8 cellular contexts compared by ENCODE assay signal in genomic region chr2:3423492-3424170, GRCh38. TPM values are rescaled to one million over a fixed set of nuclear protein-coding genes. Genes with fewer than 3 reads are reported as not detected.
A peak's percentile ranks its signal among the peaks of the same experiment; 100 is the strongest.
DNase-seq lines count a peak whose midpoint lies in the region; ATAC-seq and TF ChIP-seq lines count a peak whose summit lies in the region.

No MANE protein-coding gene starts in this region.

- no peaks in the 10 kb centered on the region for H3F3A ChIP-seq in GM23338 (replicated peaks; ENCODE audit: low read depth)

- no peak overlapping the region for H3K4me3 Mint-ChIP-seq in GM23338
- no peak overlapping the region for H3K4me3 Mint-ChIP-seq in effector memory CD8-positive, alpha-beta T cell
- H3K4me3 Mint-ChIP-seq in stimulated activated memory B cell treated with anti-CD40 and anti-IgM and Interleukin-4, amounts not matched to agents 10 μg/mL and 1 μg/mL and 100 μg/mL, for 72 hours: no peak overlapping the region

- peaks cover 26% of the 10 kb centered on the region for H3K36me3 Mint-ChIP-seq in GM23338 (ENCODE audit: low read depth)
- H3K36me3 Mint-ChIP-seq in effector memory CD8-positive, alpha-beta T cell (ENCODE audit: insufficient read depth): peaks cover 37% of the 10 kb centered on the region
- H3K36me3 Mint-ChIP-seq in stimulated activated memory B cell treated with anti-CD40 and anti-IgM and Interleukin-4, amounts not matched to agents 10 μg/mL and 1 μg/mL and 100 μg/mL, for 72 hours: peaks cover 60% of the 10 kb centered on the region

- peak; percentile 96 to 100 for TF ChIP-seq CTCF in GM23338 (conservative IDR thresholded peaks at IDR 0.05; ENCODE audit: low read depth in 2 of 2)

- no peaks in the 10 kb centered on the region for H3K4me1 Mint-ChIP-seq in GM23338
- H3K4me1 Mint-ChIP-seq in effector memory CD8-positive, alpha-beta T cell (ENCODE audit: low read depth in 2 of 2): peaks cover 6 to 10% of the 10 kb centered on the region in 2 donors
- H3K4me1 Mint-ChIP-seq in stimulated activated memory B cell treated with anti-CD40 and anti-IgM and Interleukin-4, amounts not matched to agents 10 μg/mL and 1 μg/mL and 100 μg/mL, for 72 hours: peaks cover 20% of the 10 kb centered on the region

- DNase-seq in COLO668 (lab: John Stamatoyannopoulos, UW; ENCODE audit: unreplicated experiment) (peak; percentile 59), GM23338 (ENCODE audit: low spot score) (peak; percentile 76), NCI-H748 (lab: John Stamatoyannopoulos, UW; ENCODE audit: unreplicated experiment) (peak; percentile 69), myocyte (ENCODE audit: low read depth) (peak; percentile 40)
- peak; percentile 46 to 57 for DNase-seq in activated CD8-positive, alpha-beta memory T cell treated with anti-CD3 and anti-CD28 coated beads for 1 hour (ENCODE audit: extremely low read depth in 1 of 2, low read depth in 1 of 2)
- peak; percentile 67 to 75 (median 69) for DNase-seq in effector memory CD8-positive, alpha-beta T cell

- H3K27me3 ChIP-seq in GM23338 (ENCODE audit: insufficient read depth): no peaks in the 10 kb centered on the region

- no peak overlapping the region for H3K4me3 ChIP-seq in GM23338

- H3K36me3 ChIP-seq in GM23338 (ENCODE audit: insufficient read depth): peaks cover 13% of the 10 kb centered on the region

- no peak overlapping the region; the same call in 1 of the 2 replicates for H3K27ac Mint-ChIP-seq in GM23338
- peak overlapping the region; percentile 66 to 68 for H3K27ac Mint-ChIP-seq in effector memory CD8-positive, alpha-beta T cell
- H3K27ac Mint-ChIP-seq in stimulated activated memory B cell treated with anti-CD40 and anti-IgM and Interleukin-4, amounts not matched to agents 10 μg/mL and 1 μg/mL and 100 μg/mL, for 72 hours: no peak overlapping the region

- no peak overlapping the region for H3K27ac ChIP-seq in GM23338 (ENCODE audit: low read depth)

- H3K27me3 Mint-ChIP-seq in GM23338 (ENCODE audit: insufficient read depth, low read depth, poor library complexity): no peaks in the 10 kb centered on the region
- no peaks in the 10 kb centered on the region for H3K27me3 Mint-ChIP-seq in effector memory CD8-positive, alpha-beta T cell
- H3K27me3 Mint-ChIP-seq in stimulated activated memory B cell treated with anti-CD40 and anti-IgM and Interleukin-4, amounts not matched to agents 10 μg/mL and 1 μg/mL and 100 μg/mL, for 72 hours: no peaks in the 10 kb centered on the region

- H3K79me2 ChIP-seq in GM23338 (replicated peaks; ENCODE audit: insufficient read depth): no peaks in the 10 kb centered on the region

- no peak overlapping the region for H3K4me2 ChIP-seq in GM23338

- H2AFZ ChIP-seq in GM23338: no peak overlapping the region

- H4K20me1 ChIP-seq in GM23338 (replicated peaks; ENCODE audit: insufficient read depth): peaks cover 8% of the 10 kb centered on the region; the same call in 1 of the 2 replicates

- ATAC-seq in GM23338: peak; percentile 92
- peak; percentile 56 for ATAC-seq in effector memory CD8-positive, alpha-beta T cell (replicated peaks)
- peak; percentile 27 for ATAC-seq in stimulated activated memory B cell treated with anti-CD40 and anti-IgM and Interleukin-4, amounts not matched to agents 10 μg/mL and 1 μg/mL and 100 μg/mL, for 72 hours
- no peak for ATAC-seq in GM19452 (IDR thresholded peaks at IDR 0.05; ENCODE audit: unreplicated experiment)

- H3K4me1 ChIP-seq in GM23338 (ENCODE audit: insufficient read depth): no peaks in the 10 kb centered on the region

- H3K9me3 Mint-ChIP-seq in GM23338: no peaks in the 10 kb centered on the region
- H3K9me3 Mint-ChIP-seq in effector memory CD8-positive, alpha-beta T cell: no peaks in the 10 kb centered on the region
- H3K9me3 Mint-ChIP-seq in stimulated activated memory B cell treated with anti-CD40 and anti-IgM and Interleukin-4, amounts not matched to agents 10 μg/mL and 1 μg/mL and 100 μg/mL, for 72 hours: no peaks in the 10 kb centered on the region

- no peaks in the 10 kb centered on the region for H3K9me2 ChIP-seq in GM23338 (ENCODE audit: insufficient read depth)

TF ChIP-seq in GM23338, 12 proteins besides CTCF, POLR2A, EP300 and RAD21 (continues in another document):
- no peak for TF ChIP-seq STAT1 (IDR thresholded peaks at IDR 0.05; ENCODE audit: unreplicated experiment)
- no peak for TF ChIP-seq EZH2phosphoT487 (IDR thresholded peaks at IDR 0.05; ENCODE audit: unreplicated experiment)
- TF ChIP-seq EZH2 (IDR thresholded peaks at IDR 0.05; ENCODE audit: low read depth, unreplicated experiment): no peak
- TF ChIP-seq ETS1 (IDR thresholded peaks at IDR 0.05): no peak
- no peak for TF ChIP-seq JUNB (IDR thresholded peaks at IDR 0.05; ENCODE audit: unreplicated experiment)
- TF ChIP-seq REST (IDR thresholded peaks at IDR 0.05; ENCODE audit: unreplicated experiment): no peak

RNA-seq across cellular contexts. Expression of gene TRAPPC12, which starts 44.1 kb away (rescaled TPM):
- 50.8 and 57.7 TPM in 2 replicates for total RNA-seq in GM23338 (2014; rRNA removed; shearing (Covaris generic))
- polyA plus RNA-seq in GM23338 (2016; fragmentation: Nextera tagmentation; extraction: Ambion mirVana): 48.9 and 54.9 TPM in 2 replicates
- 49.8 and 62.6 TPM in 2 replicates for total RNA-seq in myocyte
- polyA plus RNA-seq in myocyte (2012): 75.7 TPM

RNA-seq across cellular contexts. Expression of gene EIPR1, which starts 46.0 kb away (rescaled TPM):
- total RNA-seq in GM23338 (2014; rRNA removed; shearing (Covaris generic)): 40.5 and 46.3 TPM in 2 replicates
- polyA plus RNA-seq in GM23338 (2016; fragmentation: Nextera tagmentation; extraction: Ambion mirVana): 17.0 and 17.4 TPM in 2 replicates
- 52.9 and 57.8 TPM in 2 replicates for total RNA-seq in myocyte
- 29.2 TPM for polyA plus RNA-seq in myocyte (2012)

Comparison
In these comparisons a context has a peak if more than half of its experiments do, and no peak if none do; other contexts are left out.
1. H3K27ac Mint-ChIP-seq: peak in effector memory CD8-positive, alpha-beta T cell (2 of 2); none in GM23338 (single experiment) and stimulated activated memory B cell treated with anti-CD40 and anti-IgM and Interleukin-4, amounts not matched to agents 10 μg/mL and 1 μg/mL and 100 μg/mL, for 72 hours (single experiment).
2. Peak in every context shown above with its lines, with median percentiles within 50 percentile points of each other: DNase-seq.